ENCODE assay signal across 12 cellular contexts in genomic region chr6:144657691-144658090, GRCh38.
A peak's percentile ranks its signal among the peaks of the same experiment; 100 is the strongest.
DNase-seq lines count a peak whose midpoint lies in the region; ATAC-seq and TF ChIP-seq lines count a peak whose summit lies in the region.
"Had no signal": no experiment of that assay in that cellular context is flagged by ENCODE, and none has a peak within 500 bp of the region (broad histone marks: within the 10 kb centered on the region; RNA-seq: fewer than 3 reads in every experiment).

No MANE protein-coding gene starts in this region.

- H3K4me1 ChIP-seq in A673 (ENCODE audit: insufficient read depth, low read length, poor library complexity, severe bottlenecking): peaks cover 57% of the 10 kb centered on the region
- H3K4me1 ChIP-seq in GM23338 (ENCODE audit: insufficient read depth): peaks cover 87% of the 10 kb centered on the region

- H3K27ac ChIP-seq in A673 (ENCODE audit: low read depth, low read length, poor library complexity, severe bottlenecking): peak overlapping the region; percentile 43
- peak overlapping the region; percentile 91 for H3K27ac ChIP-seq in GM23338 (ENCODE audit: low read depth)

- H3K27me3 Mint-ChIP-seq in GM23338 (ENCODE audit: insufficient read depth, low read depth, poor library complexity): peaks cover 4% of the 10 kb centered on the region
- H3K27me3 Mint-ChIP-seq in effector memory CD8-positive, alpha-beta T cell: no peaks in the 10 kb centered on the region
- no peaks in the 10 kb centered on the region for H3K27me3 Mint-ChIP-seq in activated CD4-positive, alpha-beta memory T cell treated with anti-CD3 and anti-CD28 coated beads for 36 hours

- H4K20me1 ChIP-seq in GM23338 (replicated peaks; ENCODE audit: insufficient read depth): no peaks in the 10 kb centered on the region

- POLR2A ChIA-PET in A673 (lab: Charles Lee; ENCODE audit: low non-redundant PET): interaction anchor here (0.6 kb wide), 1 partner anchor 21 kb away, joined by 4 read pairs; no protein-coding TSS in a partner anchor
- POLR2A ChIA-PET in activated CD4-positive, alpha-beta memory T cell treated with anti-CD3 and anti-CD28 coated beads for 36 hours (lab: Charles Lee): no interaction called here

- H3K9me3 ChIP-seq in A673 (ENCODE audit: low read depth, low read length, poor library complexity, severe bottlenecking): no peaks in the 10 kb centered on the region

- H3K27me3 ChIP-seq in A673 (replicated peaks; ENCODE audit: insufficient read depth, low read depth, low read length, poor library complexity) (no peaks in the 10 kb centered on the region), GM23338 (ENCODE audit: insufficient read depth) (peaks cover 9% of the 10 kb centered on the region; the same call in 1 of the 2 replicates)

- intact Hi-C loops in A673 (cut with micrococcal nuclease; ENCODE audit: unreplicated experiment): no loop called here
- intact Hi-C loops in activated CD4-positive, alpha-beta memory T cell treated with anti-CD3 and anti-CD28 coated beads for 36 hours (cut with micrococcal nuclease): loop anchor here (2.0 to 10.0 kb wide), 3 partner anchors 17 to 523 kb away; no protein-coding TSS in a partner anchor

- no peaks in the 10 kb centered on the region for H3K36me3 ChIP-seq in A673 (ENCODE audit: insufficient read depth, low read length, poor library complexity, severe bottlenecking)
- no peaks in the 10 kb centered on the region for H3K36me3 ChIP-seq in GM23338 (ENCODE audit: insufficient read depth)

- H3K36me3 Mint-ChIP-seq in GM23338 (ENCODE audit: low read depth): no peaks in the 10 kb centered on the region
- H3K36me3 Mint-ChIP-seq in effector memory CD8-positive, alpha-beta T cell (ENCODE audit: insufficient read depth): peaks cover 3% of the 10 kb centered on the region
- no peaks in the 10 kb centered on the region for H3K36me3 Mint-ChIP-seq in activated CD4-positive, alpha-beta memory T cell treated with anti-CD3 and anti-CD28 coated beads for 36 hours

- no peaks in the 10 kb centered on the region for H3F3A ChIP-seq in GM23338 (replicated peaks; ENCODE audit: low read depth)

- peak; percentile 58 for ATAC-seq in GM23338
- ATAC-seq in effector memory CD8-positive, alpha-beta T cell (replicated peaks): no peak
- ATAC-seq: HCT116 had no signal

- peaks cover 46% of the 10 kb centered on the region for H3K79me2 ChIP-seq in GM23338 (replicated peaks; ENCODE audit: insufficient read depth)

- DNase-seq in A673 (ENCODE audit: low spot score): peak; percentile 71
- peak; percentile 85 for DNase-seq in GM23338 (ENCODE audit: low spot score)
- DNase-seq in NCI-H345 treated with DMSO at 0.1 percent for 48 hours (lab: John Stamatoyannopoulos, UW; ENCODE audit: unreplicated experiment): peak; percentile 73
- no peak for DNase-seq in effector memory CD8-positive, alpha-beta T cell
- no peak for DNase-seq in T-helper 9 cell
- no peak for DNase-seq in cerebellar nuclear complex (lab: John Stamatoyannopoulos, UW)
- no peak for DNase-seq in UCSD-AML1 (lab: John Stamatoyannopoulos, UW; ENCODE audit: unreplicated experiment)
- DNase-seq in activated CD4-positive, alpha-beta memory T cell treated with anti-CD3 and anti-CD28 coated beads for 36 hours: no peak
- DNase-seq: erythroblast, Kasumi-1, OCI-M1 had no signal

- H3K4me2 ChIP-seq in GM23338: peak overlapping the region; percentile 65

- H3K9me3 Mint-ChIP-seq in GM23338: no peaks in the 10 kb centered on the region
- no peaks in the 10 kb centered on the region for H3K9me3 Mint-ChIP-seq in effector memory CD8-positive, alpha-beta T cell
- no peaks in the 10 kb centered on the region for H3K9me3 Mint-ChIP-seq in activated CD4-positive, alpha-beta memory T cell treated with anti-CD3 and anti-CD28 coated beads for 36 hours

- H3K9me2 ChIP-seq in GM23338 (ENCODE audit: insufficient read depth): no peaks in the 10 kb centered on the region

- H3K27ac Mint-ChIP-seq in GM23338: peak overlapping the region; percentile 52; the same call in 1 of the 2 replicates
- peak overlapping the region; percentile 76 to 78 for H3K27ac Mint-ChIP-seq in effector memory CD8-positive, alpha-beta T cell
- H3K27ac Mint-ChIP-seq in activated CD4-positive, alpha-beta memory T cell treated with anti-CD3 and anti-CD28 coated beads for 36 hours: no peak overlapping the region

- CTCF ChIA-PET in A673 (lab: Charles Lee): no interaction called here
- CTCF ChIA-PET in activated CD4-positive, alpha-beta memory T cell treated with anti-CD3 and anti-CD28 coated beads for 36 hours (lab: Charles Lee): no interaction called here

- no TSS peak for BruUV-seq in A673 (replicated peaks; lab: Mats Ljungman, UMichigan)

- H3K4me3 ChIP-seq in A673 (ENCODE audit: low read depth, low read length, poor library complexity, severe bottlenecking): no peak overlapping the region
- peak overlapping the region; percentile 31 for H3K4me3 ChIP-seq in GM23338

- TF ChIP-seq CTCF in A673 (conservative IDR thresholded peaks at IDR 0.05; ENCODE audit: low read depth, low read length): no peak
- TF ChIP-seq CTCF in GM23338 (conservative IDR thresholded peaks at IDR 0.05; ENCODE audit: low read depth in 2 of 2): no peak

- no peak overlapping the region for H2AFZ ChIP-seq in GM23338

- 0 out of 3 replicates have a peak overlapping the region, but pooled peaks have one; percentile 29 for H3K4me3 Mint-ChIP-seq in GM23338
- H3K4me3 Mint-ChIP-seq in effector memory CD8-positive, alpha-beta T cell: no peak overlapping the region
- H3K4me3 Mint-ChIP-seq in activated CD4-positive, alpha-beta memory T cell treated with anti-CD3 and anti-CD28 coated beads for 36 hours: no peak overlapping the region

- peaks cover 61% of the 10 kb centered on the region for H3K4me1 Mint-ChIP-seq in GM23338
- peaks cover 38 to 75% of the 10 kb centered on the region in 2 donors for H3K4me1 Mint-ChIP-seq in effector memory CD8-positive, alpha-beta T cell (ENCODE audit: low read depth in 2 of 2)
- peaks cover 64% of the 10 kb centered on the region for H3K4me1 Mint-ChIP-seq in activated CD4-positive, alpha-beta memory T cell treated with anti-CD3 and anti-CD28 coated beads for 36 hours (ENCODE audit: low read depth)

TF ChIP-seq in GM23338, 12 proteins besides CTCF, POLR2A, EP300 and RAD21:
- 0 out of 2 replicates have a peak, but pooled peaks have one; percentile 55 for TF ChIP-seq ZNF462 (CRISPR knock-in tag; IDR thresholded peaks at IDR 0.05)
- TF ChIP-seq CREB1 (CRISPR knock-in tag; IDR thresholded peaks at IDR 0.05; ENCODE audit: low read depth): no peak
TF ChIP-seq in GM23338: peak in this region for 1.

Comparison
In these comparisons a context has a peak if more than half of its experiments do, and no peak if none do; other contexts are left out.
1. DNase-seq: peak in A673 (single experiment), GM23338 (single experiment) and NCI-H345 treated with DMSO at 0.1 percent for 48 hours (single experiment); none in effector memory CD8-positive, alpha-beta T cell (0 of 3), T-helper 9 cell (single experiment), cerebellar nuclear complex (0 of 2), UCSD-AML1 (single experiment) and activated CD4-positive, alpha-beta memory T cell treated with anti-CD3 and anti-CD28 coated beads for 36 hours (single experiment).